ENCODE assay signal across 8 cellular contexts in the genomic region with DNA sequence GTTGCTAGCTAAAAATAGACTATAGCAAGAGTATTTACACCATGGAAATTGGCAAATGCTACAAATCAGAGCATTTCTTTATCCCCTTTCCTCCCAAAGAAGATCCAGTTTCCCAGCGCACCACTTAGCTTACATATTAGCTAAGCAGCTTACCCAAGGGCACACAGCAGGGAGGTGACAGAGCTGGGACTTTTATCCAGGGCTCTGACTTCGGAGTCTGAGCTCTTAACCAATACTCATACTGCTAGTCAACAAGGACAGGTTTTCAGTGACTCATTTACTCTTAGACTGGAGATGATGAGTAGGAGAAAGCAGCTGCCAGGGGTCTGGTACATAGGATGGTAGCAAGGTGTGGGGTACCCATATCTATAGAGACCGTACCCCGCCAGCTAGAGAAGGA.
"Had no signal": no experiment of that assay in that cellular context is flagged by ENCODE, and none has a peak within 500 bp of the region (broad histone marks: within the 10 kb centered on the region; RNA-seq: fewer than 3 reads in every experiment).

No MANE protein-coding gene starts in this region.

- ATAC-seq: HCT116, HepG2 had no signal

- H3K36me3 ChIP-seq: HAP-1 had no signal

- H3K9me3 ChIP-seq: HAP-1 had no signal

- H3K27ac ChIP-seq: GM23248, HL-60 had no signal

- DNase-seq: GM23248, GOT3, H7, HFFc6 had no signal

- H3K4me3 ChIP-seq: GM23248, HAP-1 had no signal

- H3K4me1 ChIP-seq: HAP-1 had no signal
